Comparison of ENCODE assay signal across 25 cellular contexts in genomic region chr5:153350192-153350883, GRCh38.
DNase-seq lines count a peak whose midpoint lies in the region; ATAC-seq and TF ChIP-seq lines count a peak whose summit lies in the region.
"Had no signal": no experiment of that assay in that cellular context is flagged by ENCODE, and none has a peak within 500 bp of the region (broad histone marks: within the 10 kb centered on the region; RNA-seq: fewer than 3 reads in every experiment).

No MANE protein-coding gene starts in this region.

- H3K79me2 ChIP-seq in osteoblast (ENCODE audit: insufficient read depth, low read length) = no peaks in the 10 kb centered on the region

- H3K36me3 ChIP-seq in HUES64 (ENCODE audit: insufficient read depth, low read length) (no peaks in the 10 kb centered on the region), NT2/D1 (ENCODE audit: insufficient read depth, insufficient read length, low read length) (no peaks in the 10 kb centered on the region), iPS DF 6.9 (ENCODE audit: control insufficient read depth, insufficient read depth, low read length) (no peaks in the 10 kb centered on the region), osteoblast (ENCODE audit: insufficient read depth, low read length) (no peaks in the 10 kb centered on the region)
- H3K36me3 ChIP-seq: ascending aorta, MG63, thoracic aorta, uterus had no signal

- 18% methylated on average over 5 of the region's 5 CpGs for WGBS in HUES64
- WGBS in iPS DF 6.9 (ENCODE audit: insufficient coverage, insufficient read length) = no CpG with 5 or more reads among the region's 5 CpGs

- H3K9ac ChIP-seq in HUES64 (ENCODE audit: low read depth, low read length) (no peak overlapping the region; the same call in 1 of the 2 replicates), NT2/D1 (ENCODE audit: insufficient read length, low read depth) (no peak overlapping the region)

- H3K4me1 ChIP-seq in HUES64 (ENCODE audit: insufficient read depth, low read length) (peaks cover 37% of the 10 kb centered on the region), NT2/D1 (ENCODE audit: insufficient read depth, insufficient read length) (no peaks in the 10 kb centered on the region), iPS DF 6.9 (ENCODE audit: control insufficient read depth, insufficient read depth, low read length) (peaks cover 4% of the 10 kb centered on the region; the same call in 1 of the 2 replicates), osteoblast (ENCODE audit: insufficient read depth, low read length) (no peaks in the 10 kb centered on the region)
- H3K4me1 ChIP-seq: ascending aorta, uterus had no signal

- ATAC-seq in HG02885 (IDR thresholded peaks at IDR 0.05; ENCODE audit: poor library complexity, unreplicated experiment) = no peak
- ATAC-seq in HG03378 (IDR thresholded peaks at IDR 0.05; ENCODE audit: unreplicated experiment) = no peak
- ATAC-seq: activated naive CD4-positive, alpha-beta T cell treated with anti-CD3 and anti-CD28 coated beads, Interleukin-2, amount 50 U/mL, for 72 hours; activated T-helper 17 cell treated with anti-CD3 and anti-CD28 coated beads, Interleukin-2, amount 50 U/mL, for 72 hours; left ventricle myocardium superior; PC-3; sciatic nerve; stimulated activated naive CD8-positive, alpha-beta T cell treated with anti-CD3 and anti-CD28 coated beads, Interleukin-15, Interleukin-2, amounts not matched to agents 100 U/mL and 50 U/mL, for 24 hours had no signal

- H3K27ac ChIP-seq in HUES64 (ENCODE audit: low read depth, low read length) = peak overlapping the region; percentile 86; the same call in 1 of the 2 replicates
- no peak overlapping the region for H3K27ac ChIP-seq in iPS DF 6.9 (ENCODE audit: low read length)
- no peak overlapping the region for H3K27ac ChIP-seq in osteoblast (ENCODE audit: low read depth, low read length)
- H3K27ac ChIP-seq: ascending aorta, epithelial cell of prostate, thoracic aorta, uterus had no signal

- H4K20me1 ChIP-seq in osteoblast (ENCODE audit: insufficient read depth, low read length) = no peaks in the 10 kb centered on the region

- TF ChIP-seq CTCF in osteoblast (IDR thresholded peaks at IDR 0.05; ENCODE audit: extremely low read depth, low read depth, low read length) = no peak

- H3K27me3 ChIP-seq in HUES64 (ENCODE audit: insufficient read depth, low read length) (peaks cover 13% of the 10 kb centered on the region), NT2/D1 (ENCODE audit: insufficient read depth, insufficient read length) (peaks cover 4% of the 10 kb centered on the region), iPS DF 6.9 (ENCODE audit: control insufficient read depth, insufficient read depth, low read length) (no peaks in the 10 kb centered on the region; the same call in 1 of the 2 replicates), osteoblast (ENCODE audit: insufficient read depth, low read length) (no peaks in the 10 kb centered on the region)
- H3K27me3 ChIP-seq: ascending aorta, MG63, uterus had no signal

- peak; percentile 58 for DNase-seq in NT2/D1 (ENCODE audit: low read depth, low spot score)
- DNase-seq in iPS DF 6.9 (ENCODE audit: low read depth, low spot score) = peak; percentile 57
- peak; percentile 1 for DNase-seq in osteoblast (ENCODE audit: insufficient read length, low spot score, missing footprints)
- DNase-seq in EL = no peak
- DNase-seq: activated B cell treated with CpG ODN at 0.5 μM for 24 hours; Calu3; head of caudate nucleus; islet precursor cell; left ventricle myocardium superior; MG63; PC-3; SHP77 treated with DMSO at 0.1 percent for 48 hours; stimulated activated naive CD8-positive, alpha-beta T cell treated with anti-CD3 and anti-CD28 coated beads, Interleukin-15, Interleukin-2, amounts not matched to agents 100 U/mL and 50 U/mL, for 24 hours; SW 1271; T1000; uterus had no signal

- H2AFZ ChIP-seq in osteoblast (ENCODE audit: low read length) = no peak overlapping the region

- no peak overlapping the region for H3K4me2 ChIP-seq in osteoblast (ENCODE audit: insufficient read depth, low read length)

- H3K4me3 ChIP-seq in HUES64 (ENCODE audit: low read length) (peak overlapping the region; percentile 22), NT2/D1 (ENCODE audit: insufficient read length, low read depth) (no peak overlapping the region), iPS DF 6.9 (ENCODE audit: low read length) (no peak overlapping the region), osteoblast (ENCODE audit: insufficient read depth, low read length) (no peak overlapping the region)
- H3K4me3 ChIP-seq: ascending aorta, MG63, thoracic aorta, uterus had no signal

- H3K9me3 ChIP-seq in HUES64 (ENCODE audit: insufficient read depth, low read depth, low read length) (no peaks in the 10 kb centered on the region), NT2/D1 (ENCODE audit: insufficient read depth, low read length) (no peaks in the 10 kb centered on the region), iPS DF 6.9 (ENCODE audit: control insufficient read depth, insufficient read depth, low read length) (no peaks in the 10 kb centered on the region), osteoblast (ENCODE audit: low read depth, low read length) (no peaks in the 10 kb centered on the region)
- H3K9me3 ChIP-seq: ascending aorta, MG63, thoracic aorta, uterus had no signal
